In the genomic region with DNA sequence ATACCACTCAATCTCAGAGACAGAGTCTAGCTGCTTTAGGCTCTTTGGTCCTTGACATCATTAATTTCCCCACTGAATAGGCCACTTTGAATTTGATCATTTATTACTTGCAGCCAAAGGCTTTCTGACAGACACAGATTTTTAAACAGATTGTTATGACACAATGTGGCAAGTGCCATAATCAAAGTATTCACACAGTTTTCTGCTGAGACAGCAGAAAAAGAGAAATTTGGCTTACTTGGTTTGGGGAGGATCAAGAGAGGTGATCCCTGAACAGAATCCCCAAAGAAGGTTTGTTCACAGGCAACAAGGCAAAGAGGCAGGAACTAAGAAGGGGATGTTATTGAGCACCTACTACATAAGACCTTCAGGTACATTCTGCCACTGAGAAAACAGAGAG, we compare ENCODE assay signal across 2 cellular contexts.
TF ChIP-seq lines count a peak whose summit lies in the region.

No MANE protein-coding gene starts in this region.

TF ChIP-seq in HepG2, 621 proteins besides CTCF, POLR2A, EP300 and RAD21:
- TF ChIP-seq MAFF (IDR thresholded peaks at IDR 0.05; ENCODE audit: low read depth, low read length): peak; percentile 99
- TF ChIP-seq ZNF598 (CRISPR knock-in tag; IDR thresholded peaks at IDR 0.05; ENCODE audit: borderline replicate concordance): no peak
- peak; percentile 98 to 99 for TF ChIP-seq MAFK (conservative IDR thresholded peaks at IDR 0.05 in 1 of 2, IDR thresholded peaks at IDR 0.05 in 1 of 2; ENCODE audit: low read length in 2 of 2)

TF ChIP-seq in K562, 482 proteins besides CTCF, POLR2A, EP300 and RAD21:
- TF ChIP-seq, protein P1, sequence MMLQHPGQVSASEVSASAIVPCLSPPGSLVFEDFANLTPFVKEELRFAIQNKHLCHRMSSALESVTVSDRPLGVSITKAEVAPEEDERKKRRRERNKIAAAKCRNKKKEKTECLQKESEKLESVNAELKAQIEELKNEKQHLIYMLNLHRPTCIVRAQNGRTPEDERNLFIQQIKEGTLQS (IDR thresholded peaks at IDR 0.05): no peak
- TF ChIP-seq, protein P1 (CRISPR knock-in tag; conservative IDR thresholded peaks at IDR 0.05): no peak
- TF ChIP-seq ZNF586 (CRISPR knock-in tag; conservative IDR thresholded peaks at IDR 0.05) (no peak), MAFK (IDR thresholded peaks at IDR 0.05; ENCODE audit: low read length) (peak; percentile 83), ZNF589 (CRISPR knock-in tag; IDR thresholded peaks at IDR 0.05; ENCODE audit: low read depth) (no peak), C11orf30 (IDR thresholded peaks at IDR 0.05; ENCODE audit: low read depth) (peak; percentile 68), MAFF (IDR thresholded peaks at IDR 0.05; ENCODE audit: low read length) (peak; percentile 88), ZNF146 (CRISPR knock-in tag; IDR thresholded peaks at IDR 0.05; ENCODE audit: unreplicated experiment) (no peak), MBD1 (CRISPR knock-in tag; IDR thresholded peaks at IDR 0.05) (no peak), HDAC8 (tag; IDR thresholded peaks at IDR 0.05) (no peak), MAFG (tag; conservative IDR thresholded peaks at IDR 0.05) (peak; percentile 75), ZNF316 (IDR thresholded peaks at IDR 0.05) (peak; percentile 82)
- TF ChIP-seq, protein P2, sequence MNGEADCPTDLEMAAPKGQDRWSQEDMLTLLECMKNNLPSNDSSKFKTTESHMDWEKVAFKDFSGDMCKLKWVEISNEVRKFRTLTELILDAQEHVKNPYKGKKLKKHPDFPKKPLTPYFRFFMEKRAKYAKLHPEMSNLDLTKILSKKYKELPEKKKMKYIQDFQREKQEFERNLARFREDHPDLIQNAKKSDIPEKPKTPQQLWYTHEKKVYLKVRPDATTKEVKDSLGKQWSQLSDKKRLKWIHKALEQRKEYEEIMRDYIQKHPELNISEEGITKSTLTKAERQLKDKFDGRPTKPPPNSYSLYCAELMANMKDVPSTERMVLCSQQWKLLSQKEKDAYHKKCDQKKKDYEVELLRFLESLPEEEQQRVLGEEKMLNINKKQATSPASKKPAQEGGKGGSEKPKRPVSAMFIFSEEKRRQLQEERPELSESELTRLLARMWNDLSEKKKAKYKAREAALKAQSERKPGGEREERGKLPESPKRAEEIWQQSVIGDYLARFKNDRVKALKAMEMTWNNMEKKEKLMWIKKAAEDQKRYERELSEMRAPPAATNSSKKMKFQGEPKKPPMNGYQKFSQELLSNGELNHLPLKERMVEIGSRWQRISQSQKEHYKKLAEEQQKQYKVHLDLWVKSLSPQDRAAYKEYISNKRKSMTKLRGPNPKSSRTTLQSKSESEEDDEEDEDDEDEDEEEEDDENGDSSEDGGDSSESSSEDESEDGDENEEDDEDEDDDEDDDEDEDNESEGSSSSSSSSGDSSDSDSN (IDR thresholded peaks at IDR 0.05; ENCODE audit: borderline replicate concordance in 1 of 2, low read depth in 2 of 2, low read length in 2 of 2): no peak
